ENCODE assay signal across 8 cellular contexts in the genomic region with DNA sequence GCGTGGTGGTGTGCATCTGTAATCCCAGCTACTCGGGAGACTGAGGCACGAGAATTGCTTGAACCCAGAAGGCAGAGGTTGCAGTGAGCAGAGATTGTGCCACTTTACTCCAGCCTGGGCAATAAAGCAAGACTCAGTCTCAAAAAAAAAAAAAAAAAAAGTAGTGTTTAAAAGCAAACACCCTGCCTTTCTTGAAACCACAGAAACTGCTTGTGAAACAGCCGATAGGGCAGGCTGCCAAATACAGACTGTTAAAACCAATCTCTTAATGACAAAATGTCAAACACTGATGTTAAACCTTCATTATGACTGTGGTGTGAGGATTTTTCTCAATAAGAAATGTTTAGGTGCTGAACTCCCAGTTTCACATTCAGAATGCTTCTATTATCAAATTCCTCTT. TPM values are rescaled to one million over a fixed set of nuclear protein-coding genes. Genes with fewer than 3 reads are reported as not detected.
DNase-seq lines count a peak whose midpoint lies in the region; ATAC-seq and TF ChIP-seq lines count a peak whose summit lies in the region.

No MANE protein-coding gene starts in this region.

- peak overlapping the region; percentile 81 to 92 (median 85) for H3K27ac Mint-ChIP-seq in CD4-positive, alpha-beta memory T cell

- peaks cover 62% of the 10 kb centered on the region for H3K79me2 ChIP-seq in OCI-LY7 (ENCODE audit: insufficient read depth, low read depth, low read length)

- CTCF ChIA-PET in CD4-positive, alpha-beta memory T cell (lab: Charles Lee; ENCODE audit: partially characterized antibody), result interaction anchor here (0.9 to 4.9 kb wide), 8 partner anchors 10 to 80 kb away, joined by 3 to 37 read pairs (median 7); partner anchors contain the start of gene MARK2
- CTCF ChIA-PET in OCI-LY7 (lab: Charles Lee; ENCODE audit: unreplicated experiment), result no interaction called here

- H3K9me2 ChIP-seq in OCI-LY7 (ENCODE audit: insufficient read depth, low read length), result no peaks in the 10 kb centered on the region

- H3K36me3 Mint-ChIP-seq in CD4-positive, alpha-beta memory T cell, result peaks cover 4 to 18% of the 10 kb centered on the region in 2 donors

- TF ChIP-seq CTCF in OCI-LY7 (conservative IDR thresholded peaks at IDR 0.05; ENCODE audit: low read length) (no peak), left lung (IDR thresholded peaks at IDR 0.05) (no peak)

- peak overlapping the region; percentile 4 to 79 (median 66) for H3K4me3 Mint-ChIP-seq in CD4-positive, alpha-beta memory T cell

- no peak overlapping the region for H3K4me3 ChIP-seq in CD4-positive, alpha-beta memory T cell (ENCODE audit: low read length in 2 of 2)
- H3K4me3 ChIP-seq in OCI-LY7 (ENCODE audit: low read depth, low read length, poor library complexity, severe bottlenecking) (no peak overlapping the region), left lung (no peak overlapping the region)

- H3K9me3 ChIP-seq in CD4-positive, alpha-beta memory T cell (ENCODE audit: control insufficient read depth in 1 of 2, low read length in 2 of 2), result no peaks in the 10 kb centered on the region
- H3K9me3 ChIP-seq in OCI-LY7 (ENCODE audit: low read length) (no peaks in the 10 kb centered on the region), left lung (no peaks in the 10 kb centered on the region)

- intact Hi-C loops in CD4-positive, alpha-beta memory T cell (cut with micrococcal nuclease), result loop anchor here (1.0 to 2.0 kb wide), 2 partner anchors 22 to 27 kb away; partner anchors contain the start of gene MARK2
- intact Hi-C loops in OCI-LY7 (cut with micrococcal nuclease; ENCODE audit: unreplicated experiment), result no loop called here
- intact Hi-C loops in left lung (cut with DNase I), result no loop called here

- H3K9me3 Mint-ChIP-seq in CD4-positive, alpha-beta memory T cell, result no peaks in the 10 kb centered on the region

- H3K27ac ChIP-seq in CD4-positive, alpha-beta memory T cell (ENCODE audit: low read depth, low read length), result peak overlapping the region; percentile 30
- H3K27ac ChIP-seq in OCI-LY7 (ENCODE audit: low read depth, low read length, poor library complexity, severe bottlenecking) (peak overlapping the region; percentile 18), left lung (peak overlapping the region; percentile 21 to 63)

- peaks cover 10% of the 10 kb centered on the region; the same call in 1 of the 2 replicates for H4K20me1 ChIP-seq in OCI-LY7 (ENCODE audit: insufficient read depth, low read length)

- H2AFZ ChIP-seq in OCI-LY7 (ENCODE audit: low read length), result no peak overlapping the region

- H3K36me3 ChIP-seq in CD4-positive, alpha-beta memory T cell (ENCODE audit: insufficient read depth, low read length), result no peaks in the 10 kb centered on the region
- H3K36me3 ChIP-seq in OCI-LY7 (ENCODE audit: insufficient read depth, low read length) (peaks cover 70% of the 10 kb centered on the region), left lung (peaks cover 0 to 10% of the 10 kb centered on the region in 2 donors)

- peak; percentile 76 to 88 (median 82) for DNase-seq in CD4-positive, alpha-beta memory T cell
- DNase-seq in OCI-LY7 (ENCODE audit: low spot score) (peak; percentile 29), left lung (peak in 1 of 2 donors; percentile 71)
- DNase-seq in activated T-helper 1 cell treated with anti-CD3 and anti-CD28 coated beads, Interleukin-2, amount 50 U/mL, for 16 hours (ENCODE audit: low read depth in 1 of 2, low spot score in 1 of 2), result peak; percentile 30 to 54
- DNase-seq in stimulated activated naive CD4-positive, alpha-beta T cell (lab: John Stamatoyannopoulos, UW), result peak; percentile 25 to 84 (median 68)

- H3K27me3 Mint-ChIP-seq in CD4-positive, alpha-beta memory T cell, result no peaks in the 10 kb centered on the region

- POLR2A ChIA-PET in CD4-positive, alpha-beta memory T cell (lab: Charles Lee; ENCODE audit: partially characterized antibody), result interaction anchor here (0.9 to 6.8 kb wide), 9 partner anchors 10 to 119 kb away, joined by 3 to 46 read pairs (median 5); partner anchors contain the start of gene MARK2
- POLR2A ChIA-PET in OCI-LY7 (lab: Charles Lee), result interaction anchor here (0.6 to 1.4 kb wide), 5 partner anchors 10 to 183 kb away, joined by 3 to 4 read pairs (median 3); no protein-coding TSS in a partner anchor

- peak overlapping the region; percentile 50 for H3K4me2 ChIP-seq in OCI-LY7 (ENCODE audit: low read length)

- H3K4me1 ChIP-seq in CD4-positive, alpha-beta memory T cell (ENCODE audit: insufficient read depth, low read length), result peaks cover 81% of the 10 kb centered on the region
- H3K4me1 ChIP-seq in OCI-LY7 (ENCODE audit: insufficient read depth, low read length, poor library complexity, severe bottlenecking) (peaks cover 20% of the 10 kb centered on the region), left lung (peaks cover 56 to 93% of the 10 kb centered on the region in 2 donors)

- H3K27me3 ChIP-seq in CD4-positive, alpha-beta memory T cell (ENCODE audit: insufficient read depth, low read length), result no peaks in the 10 kb centered on the region
- H3K27me3 ChIP-seq in left lung, result no peaks in the 10 kb centered on the region

- peaks cover 59 to 83% (median 75%) of the 10 kb centered on the region in 4 donors for H3K4me1 Mint-ChIP-seq in CD4-positive, alpha-beta memory T cell

- ATAC-seq in GM21717 (IDR thresholded peaks at IDR 0.05; ENCODE audit: unreplicated experiment), result peak; percentile 49
- peak; percentile 44 for ATAC-seq in left lung
- ATAC-seq in esophagus mucosa, result no peak
- ATAC-seq in GM19397 (IDR thresholded peaks at IDR 0.05; ENCODE audit: unreplicated experiment), result no peak

- no TSS peak for BruUV-seq in OCI-LY7 (replicated peaks; lab: Mats Ljungman, UMichigan)

RNA-seq across cellular contexts. Expression of gene MARK2, which starts 27.3 kb away (rescaled TPM):
- 10 to 100 TPM; 60.4 to 68.0 TPM for total RNA-seq in CD4-positive, alpha-beta memory T cell
- polyA plus RNA-seq in CD4-positive, alpha-beta memory T cell, result 10 to 100 TPM; 25.1 to 60.3 TPM
- 20.8 and 22.7 TPM in 2 replicates for total RNA-seq in OCI-LY7 (2014; rRNA removed; shearing (Covaris generic))
- 40.1 and 45.4 TPM in 2 replicates for total RNA-seq in OCI-LY7 (2022)
- 10 to 100 TPM; 38.9 to 45.5 TPM for total RNA-seq in left lung
- 70.6 TPM for total RNA-seq in esophagus mucosa

RNA-seq across cellular contexts. Expression of gene RCOR2, which starts 50.8 kb away (rescaled TPM):
- total RNA-seq in CD4-positive, alpha-beta memory T cell, result not detected
- not detected for polyA plus RNA-seq in CD4-positive, alpha-beta memory T cell
- total RNA-seq in OCI-LY7 (2014; rRNA removed; shearing (Covaris generic)), result 2.1 and 2.4 TPM in 2 replicates
- total RNA-seq in OCI-LY7 (2022) (2.4 and 3.2 TPM in 2 replicates), left lung (1 to 10 TPM in 1 of 2 donors, under 1 TPM in 1; 0.45 to 1.4 TPM), esophagus mucosa (0.16 TPM)

RNA-seq across cellular contexts. Expression of gene SPINDOC, which starts 53.0 kb away (rescaled TPM):
- total RNA-seq in CD4-positive, alpha-beta memory T cell, result 10 to 100 TPM; 12.0 to 14.8 TPM
- under 1 TPM; 0.63 to 0.95 TPM for polyA plus RNA-seq in CD4-positive, alpha-beta memory T cell
- 57.9 and 71.1 TPM in 2 replicates for total RNA-seq in OCI-LY7 (2014; rRNA removed; shearing (Covaris generic))
- 81.6 and 81.8 TPM in 2 replicates for total RNA-seq in OCI-LY7 (2022)
- total RNA-seq in left lung, result 10 to 100 TPM; 20.3 to 21.7 TPM
- total RNA-seq in esophagus mucosa, result 4.4 TPM

Comparison
In these comparisons a context has a peak if more than half of its experiments do, and no peak if none do; other contexts are left out.
1. ATAC-seq: peak in GM21717 (single experiment) and left lung (single experiment); none in esophagus mucosa (single experiment) and GM19397 (single experiment).
2. Peak in every context shown above with its lines, with median percentiles within 50 percentile points of each other: H3K27ac ChIP-seq.